ENCODE assay signal across 8 cellular contexts in the genomic region with DNA sequence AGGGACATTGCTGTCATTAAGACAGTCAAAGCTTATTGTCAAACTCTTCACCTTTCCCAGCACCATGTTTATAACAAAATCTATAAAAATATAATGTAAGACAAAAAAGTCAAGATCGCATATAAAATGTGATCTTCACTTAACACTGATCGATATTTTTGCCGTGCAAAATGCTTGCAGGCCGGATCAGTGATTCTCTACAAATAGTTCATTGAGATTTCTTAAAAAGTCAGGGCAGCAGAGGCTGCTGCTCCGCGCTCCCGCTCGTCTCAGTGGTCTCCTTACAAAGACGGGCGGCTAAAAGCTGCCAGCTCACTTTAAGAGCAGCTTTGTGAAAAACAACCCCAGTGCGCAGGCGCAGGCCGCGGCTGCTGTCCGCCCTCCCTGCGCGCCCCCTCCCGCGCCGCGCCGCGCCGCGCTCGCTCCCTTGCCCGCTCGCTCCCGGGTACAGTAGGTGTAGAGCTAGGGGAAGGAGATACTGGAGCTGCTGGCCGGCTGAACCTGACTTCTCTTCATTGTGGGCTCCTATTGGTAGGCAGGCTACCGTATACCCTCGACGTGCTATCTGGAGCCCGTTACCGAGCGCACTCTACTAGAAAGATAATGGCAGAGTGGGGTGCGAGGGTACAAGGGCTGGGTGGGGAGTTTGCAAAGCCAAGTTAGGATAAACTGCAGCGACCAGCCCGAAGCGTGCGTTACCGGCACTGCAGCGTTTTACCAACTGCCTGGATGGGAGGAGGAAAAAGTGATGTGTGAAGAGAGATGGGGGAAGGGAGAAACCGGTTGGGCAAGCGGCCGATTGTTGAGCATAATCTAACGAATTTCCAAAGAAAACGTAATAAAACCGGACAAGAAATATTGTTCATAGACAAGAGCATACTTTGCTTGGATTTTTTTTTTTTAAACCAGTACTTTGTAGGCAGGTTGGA. TPM values are rescaled to one million over a fixed set of nuclear protein-coding genes. Genes with fewer than 3 reads are reported as not detected.
DNase-seq lines count a peak whose midpoint lies in the region; ATAC-seq and TF ChIP-seq lines count a peak whose summit lies in the region.

A gene with protein sequence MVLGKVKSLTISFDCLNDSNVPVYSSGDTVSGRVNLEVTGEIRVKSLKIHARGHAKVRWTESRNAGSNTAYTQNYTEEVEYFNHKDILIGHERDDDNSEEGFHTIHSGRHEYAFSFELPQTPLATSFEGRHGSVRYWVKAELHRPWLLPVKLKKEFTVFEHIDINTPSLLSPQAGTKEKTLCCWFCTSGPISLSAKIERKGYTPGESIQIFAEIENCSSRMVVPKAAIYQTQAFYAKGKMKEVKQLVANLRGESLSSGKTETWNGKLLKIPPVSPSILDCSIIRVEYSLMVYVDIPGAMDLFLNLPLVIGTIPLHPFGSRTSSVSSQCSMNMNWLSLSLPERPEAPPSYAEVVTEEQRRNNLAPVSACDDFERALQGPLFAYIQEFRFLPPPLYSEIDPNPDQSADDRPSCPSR (minus strand): TSS at position 291 of the 929 bp plus-strand sequence. CDS start 225 bp downstream, at position 66.

- TF ChIP-seq POLR2A in adrenal gland (IDR thresholded peaks at IDR 0.05) (peak; percentile 99), heart left ventricle (IDR thresholded peaks at IDR 0.05) (peak; percentile 64 to 97)

- DNase-seq in GM13976 (ENCODE audit: low spot score) (peak; percentile 85), NCI-H146 (lab: John Stamatoyannopoulos, UW) (peak; percentile 94), T-helper 1 cell (peak; percentile 91 to 97 (median 95)), adrenal gland (peak; percentile 96 to 98 (median 97)), heart left ventricle (peak; percentile 97 to 98 (median 97)), posterior cingulate gyrus (peak; percentile 91 to 99 (median 94)), type B pancreatic cell (ENCODE audit: extremely low spot score, unreplicated experiment) (peak; percentile 98)

- intact Hi-C loops in adrenal gland (cut with DNase I) = loop anchor here (5.0 to 10.0 kb wide), 3 partner anchors 101 to 281 kb away; no protein-coding TSS in a partner anchor
- intact Hi-C loops in heart left ventricle (cut with DNase I) = loop anchor here in 9 of 10 donors (1.0 to 10.0 kb wide), 12 partner anchors 70 to 518 kb away; no protein-coding TSS in a partner anchor
- intact Hi-C loops in posterior cingulate gyrus (cut with DNase I) = loop anchor here (10.0 kb wide), 1 partner anchor 158 kb away; no protein-coding TSS in a partner anchor

- TF ChIP-seq CTCF in GM13976 (IDR thresholded peaks at IDR 0.05; ENCODE audit: borderline replicate concordance, control extremely low read depth, extremely low read depth, insufficient read depth, missing control alignments) = no peak
- peak in 1 of 6 experiments; percentile 7 for TF ChIP-seq CTCF in adrenal gland (IDR thresholded peaks at IDR 0.05)
- TF ChIP-seq CTCF in heart left ventricle (IDR thresholded peaks at IDR 0.05) = peak in 1 of 12 donors; percentile 14
- no peak for TF ChIP-seq CTCF in type B pancreatic cell (conservative IDR thresholded peaks at IDR 0.05)

- H3K27ac Mint-ChIP-seq in type B pancreatic cell = peak within 1 kb of the TSS; percentile 100

- ATAC-seq in HG02840 (IDR thresholded peaks at IDR 0.05; ENCODE audit: low FRiP score, unreplicated experiment) (peak; percentile 49), heart left ventricle (peak; percentile 67 to 86 (median 76))

- H3K4me1 ChIP-seq in adrenal gland (replicated peaks in 1 of 2) (peaks cover 7 to 18% of the 10 kb centered on the region in 2 donors), heart left ventricle (peaks cover 0 to 26% (median 14%) of the 10 kb centered on the region in 12 donors)

- H3K4me3 ChIP-seq in adrenal gland = peak within 1 kb of the TSS; percentile 18 to 95 (median 70)
- peak within 1 kb of the TSS; percentile 60 to 83 (median 75) for H3K4me3 ChIP-seq in heart left ventricle

- H3K27ac ChIP-seq in adrenal gland (peak within 1 kb of the TSS; percentile 92 to 98 (median 97)), heart left ventricle (peak within 1 kb of the TSS; percentile 90 to 100 (median 98))

- H3K4me1 Mint-ChIP-seq in type B pancreatic cell (ENCODE audit: unreplicated experiment) = peaks cover 22% of the 10 kb centered on the region

- peaks cover 0 to 2% of the 10 kb centered on the region in 2 donors for H3K36me3 ChIP-seq in adrenal gland (replicated peaks in 1 of 2)
- peaks cover 0 to 4% (median 2%) of the 10 kb centered on the region in 9 donors for H3K36me3 ChIP-seq in heart left ventricle

- no peaks in the 10 kb centered on the region for H3K9me3 ChIP-seq in adrenal gland (replicated peaks in 1 of 3)
- no peaks in the 10 kb centered on the region for H3K9me3 ChIP-seq in heart left ventricle

- peaks cover 5% of the 10 kb centered on the region for H3K36me3 Mint-ChIP-seq in type B pancreatic cell

- H3K27me3 ChIP-seq in adrenal gland (no peaks in the 10 kb centered on the region), heart left ventricle (no peaks in the 10 kb centered on the region)

- in situ Hi-C loops in GM13976 (cut with MboI; ENCODE audit: low sequenced_read_pairs, unreplicated experiment) = loop anchor here (10.0 to 25.0 kb wide), 2 partner anchors 158 to 521 kb away; no protein-coding TSS in a partner anchor

- H3K9me3 Mint-ChIP-seq in type B pancreatic cell = no peaks in the 10 kb centered on the region

- H3K27me3 Mint-ChIP-seq in type B pancreatic cell = no peaks in the 10 kb centered on the region

- WGBS in adrenal gland, 4 donors = 0% methylated on average over 30 to 49 of the region's 49 CpGs
- WGBS in heart left ventricle, 4 donors = 0 to 1% (median 0%) methylated on average over 46 to 49 of the region's 49 CpGs

- H3K4me3 Mint-ChIP-seq in type B pancreatic cell = peak within 1 kb of the TSS; percentile 96

RNA-seq across cellular contexts. Expression of the gene that starts here (rescaled TPM):
- total RNA-seq in adrenal gland (100 to 1,000 TPM in 6 of 8 donors, 10 to 100 TPM in 2; 64.4 to 410 (median 158) TPM), heart left ventricle (10 to 100 TPM in 5 of 9 donors, 1 to 10 TPM in 4; 4.3 to 53.6 (median 11.8) TPM), type B pancreatic cell (ENCODE audit: low replicate concordance) (98.6 and 109 TPM in 2 replicates)
- polyA plus RNA-seq in adrenal gland (100 to 1,000 TPM in 1 of 3 donors, 10 to 100 TPM in 2; 36.1 to 140 (median 58.2) TPM), heart left ventricle (1 to 10 TPM; 3.3 to 7.2 TPM)

Comparison
In these comparisons a context has a peak if more than half of its experiments do, and no peak if none do; other contexts are left out.
1. Peak in every context shown above with its lines: DNase-seq, ATAC-seq, H3K4me3 ChIP-seq and H3K27ac ChIP-seq.
2. RNA of the gene that starts here (polyA plus RNA-seq): 36.1 to 140 TPM in adrenal gland; 3.3 to 7.2 TPM in heart left ventricle; every median in the first group is over 4 times any median in the second.